ENCODE assay signal across 20 cellular contexts in the genomic region with DNA sequence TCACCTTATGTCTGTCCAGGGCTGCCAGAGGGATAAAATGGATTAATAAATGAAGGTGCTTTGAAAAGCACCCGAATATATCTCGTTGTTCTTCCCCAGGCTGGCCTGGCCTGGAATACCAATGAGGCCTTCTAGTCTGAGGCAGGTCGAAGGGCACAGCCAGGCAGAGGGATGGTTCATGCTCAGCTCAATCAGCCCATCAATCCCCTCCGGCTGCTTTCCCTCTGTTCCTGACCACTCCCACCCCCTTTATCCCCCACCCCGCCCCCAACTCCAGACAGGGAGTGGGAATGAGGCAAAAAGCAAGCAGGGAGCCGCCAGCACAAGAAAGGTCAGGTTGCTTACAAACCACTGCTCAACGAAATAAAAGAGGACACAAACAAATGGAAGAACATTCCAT. TPM values are rescaled to one million over a fixed set of nuclear protein-coding genes. Genes with fewer than 3 reads are reported as not detected.
DNase-seq lines count a peak whose midpoint lies in the region; ATAC-seq and TF ChIP-seq lines count a peak whose summit lies in the region.
"Had no signal": no experiment of that assay in that cellular context is flagged by ENCODE, and none has a peak within 500 bp of the region (broad histone marks: within the 10 kb centered on the region; RNA-seq: fewer than 3 reads in every experiment).

No MANE protein-coding gene starts in this region.

- CTCF ChIA-PET in WTC11 (lab: Charles Lee) (interaction anchor here (1.0 to 1.3 kb wide), 2 partner anchors 40 to 93 kb away, joined by 4 read pairs; a partner anchor contains a TSS), OCI-LY7 (lab: Charles Lee; ENCODE audit: unreplicated experiment) (no interaction called here)

- H3K9me3 Mint-ChIP-seq in WTC11 (peaks cover 8% of the 10 kb centered on the region), neural progenitor cell (peaks cover 10% of the 10 kb centered on the region)
- H3K9me3 Mint-ChIP-seq: HFFc6 had no signal

- H3K4me1 ChIP-seq in neural progenitor cell (peaks cover 6% of the 10 kb centered on the region), OCI-LY7 (ENCODE audit: insufficient read depth, low read length, poor library complexity, severe bottlenecking) (no peaks in the 10 kb centered on the region)
- H3K4me1 ChIP-seq: HAP-1 had no signal

- POLR2A ChIA-PET in WTC11 (lab: Charles Lee): no interaction called here
- POLR2A ChIA-PET in OCI-LY7 (lab: Charles Lee): no interaction called here

- no peaks in the 10 kb centered on the region for H3K79me2 ChIP-seq in neural progenitor cell (ENCODE audit: low read depth)
- H3K79me2 ChIP-seq in OCI-LY7 (ENCODE audit: insufficient read depth, low read depth, low read length): no peaks in the 10 kb centered on the region

- TF ChIP-seq CTCF in WTC11 (IDR thresholded peaks at IDR 0.05) (no peak), neural progenitor cell (IDR thresholded peaks at IDR 0.05) (no peak), OCI-LY7 (conservative IDR thresholded peaks at IDR 0.05; ENCODE audit: low read length) (no peak)

- H3K4me2 ChIP-seq in neural progenitor cell (no peak overlapping the region), OCI-LY7 (ENCODE audit: low read length) (no peak overlapping the region)

- H3K27me3 Mint-ChIP-seq in WTC11 (ENCODE audit: low read depth) (peaks cover 8% of the 10 kb centered on the region), neural progenitor cell (ENCODE audit: insufficient read depth, low read depth) (peaks cover 8% of the 10 kb centered on the region)

- DNase-seq in H7 (peak; percentile 49), WTC11 (ENCODE audit: low spot score) (no peak), neural progenitor cell (ENCODE audit: low spot score) (peak; percentile 38), SHP77 (lab: John Stamatoyannopoulos, UW) (no peak), OCI-LY7 (ENCODE audit: low spot score) (no peak), cortex of kidney (lab: John Stamatoyannopoulos, UW) (no peak), NCI-H2227 treated with DMSO at 0.1 percent for 48 hours (lab: John Stamatoyannopoulos, UW) (no peak)
- DNase-seq: C1 segment of cervical spinal cord; Caco-2; CD4-positive, alpha-beta memory T cell; DMS153; DND-41; GDM1; GM23248; HFFc6 had no signal

- no peak overlapping the region for H3K9ac ChIP-seq in neural progenitor cell
- H3K9ac ChIP-seq: GM23248 had no signal

- no TSS peak for BruUV-seq in OCI-LY7 (replicated peaks; lab: Mats Ljungman, UMichigan)

- peak; percentile 72 for ATAC-seq in WTC11
- ATAC-seq: GM12878 had no signal

- H3K4me3 ChIP-seq in H7 (ENCODE audit: insufficient read depth, low read depth, low read length) (no peak overlapping the region), neural progenitor cell (no peak overlapping the region), OCI-LY7 (ENCODE audit: low read depth, low read length, poor library complexity, severe bottlenecking) (no peak overlapping the region)
- H3K4me3 ChIP-seq: GM12878, GM23248, HAP-1 had no signal

- intact Hi-C loops in OCI-LY7 (cut with micrococcal nuclease; ENCODE audit: unreplicated experiment): no loop called here

- no peak overlapping the region for H3K4me3 Mint-ChIP-seq in WTC11
- no peak overlapping the region for H3K4me3 Mint-ChIP-seq in neural progenitor cell
- H3K4me3 Mint-ChIP-seq: CD4-positive, alpha-beta memory T cell; HFFc6 had no signal

- no peak overlapping the region for H3K27ac ChIP-seq in neural progenitor cell
- no peak overlapping the region for H3K27ac ChIP-seq in OCI-LY7 (ENCODE audit: low read depth, low read length, poor library complexity, severe bottlenecking)
- H3K27ac ChIP-seq: GM23248 had no signal

- H2AFZ ChIP-seq in neural progenitor cell (replicated peaks): no peak overlapping the region
- H2AFZ ChIP-seq in OCI-LY7 (ENCODE audit: low read length): no peak overlapping the region
- H2AFZ ChIP-seq: GM23248 had no signal

- no peak overlapping the region for H3K27ac Mint-ChIP-seq in WTC11
- no peak overlapping the region for H3K27ac Mint-ChIP-seq in neural progenitor cell
- H3K27ac Mint-ChIP-seq: CD4-positive, alpha-beta memory T cell; HFFc6 had no signal

- H3K4me1 Mint-ChIP-seq in WTC11 (peaks cover 8% of the 10 kb centered on the region), neural progenitor cell (peaks cover 14% of the 10 kb centered on the region)
- H3K4me1 Mint-ChIP-seq: CD4-positive, alpha-beta memory T cell had no signal

- H3K9me2 ChIP-seq in OCI-LY7 (ENCODE audit: insufficient read depth, low read length): no peaks in the 10 kb centered on the region

- H3K36me3 Mint-ChIP-seq in WTC11: no peaks in the 10 kb centered on the region
- no peaks in the 10 kb centered on the region for H3K36me3 Mint-ChIP-seq in neural progenitor cell
- H3K36me3 Mint-ChIP-seq: CD4-positive, alpha-beta memory T cell had no signal

- no peaks in the 10 kb centered on the region for H3F3A ChIP-seq in neural progenitor cell (ENCODE audit: low read depth)

- H4K20me1 ChIP-seq in neural progenitor cell (ENCODE audit: low read depth) (no peaks in the 10 kb centered on the region), OCI-LY7 (ENCODE audit: insufficient read depth, low read length) (no peaks in the 10 kb centered on the region)

- H3K9me3 ChIP-seq in neural progenitor cell (ENCODE audit: low read depth) (no peaks in the 10 kb centered on the region), OCI-LY7 (ENCODE audit: low read length) (no peaks in the 10 kb centered on the region)
- H3K9me3 ChIP-seq: Caco-2, HAP-1 had no signal

- H3K27me3 ChIP-seq in H7 (ENCODE audit: control insufficient read depth, insufficient read depth, low read length) (no peaks in the 10 kb centered on the region; the same call in 1 of the 2 replicates), neural progenitor cell (no peaks in the 10 kb centered on the region)

- no peaks in the 10 kb centered on the region for H3K36me3 ChIP-seq in H7 (replicated peaks; ENCODE audit: control insufficient read depth, insufficient read depth, low read length)
- H3K36me3 ChIP-seq in neural progenitor cell: no peaks in the 10 kb centered on the region
- no peaks in the 10 kb centered on the region for H3K36me3 ChIP-seq in OCI-LY7 (ENCODE audit: insufficient read depth, low read length)
- H3K36me3 ChIP-seq: HAP-1 had no signal

TF ChIP-seq in WTC11, 78 proteins besides CTCF, POLR2A, EP300 and RAD21:
- TF ChIP-seq NR1H2 (CRISPR knock-in tag; IDR thresholded peaks at IDR 0.05): no peak

RNA-seq across cellular contexts. Expression of a gene that starts 40.0 kb away (rescaled TPM):
- total RNA-seq in H7 (2014; rRNA removed; shearing (Covaris generic)): 0.03 TPM in 1 of 2 replicates, not detected in the other
- 0.17 to 0.23 TPM (median 0.18 TPM) in 3 replicates for total RNA-seq in WTC11 (2021)
- 0.26 and 0.34 TPM in 2 replicates for total RNA-seq in neural progenitor cell (ENCODE audit: low replicate concordance)
- total RNA-seq in OCI-LY7 (2014; rRNA removed; shearing (Covaris generic)): 0.03 TPM in 1 of 2 replicates, not detected in the other
- total RNA-seq in OCI-LY7 (2022): not detected in 2 replicates
- total RNA-seq: A172; A673; Caco-2; CD4-positive, alpha-beta memory T cell; H4 had no signal

RNA-seq across cellular contexts. Expression of a gene that starts 58.3 kb away (rescaled TPM):
- 0.30 and 0.80 TPM in 2 replicates for total RNA-seq in H7 (2014; rRNA removed; shearing (Covaris generic))
- total RNA-seq in WTC11 (2021) (0.55 to 1.2 TPM (median 0.76 TPM) in 3 replicates), neural progenitor cell (ENCODE audit: low replicate concordance) (0.50 TPM in 1 of 2 replicates, not detected in the other), OCI-LY7 (2022) (not detected in 2 replicates)
- not detected in 2 replicates for total RNA-seq in OCI-LY7 (2014; rRNA removed; shearing (Covaris generic))
- total RNA-seq: A172; A673; Caco-2; CD4-positive, alpha-beta memory T cell; GM12878; GM23248; H4; HFFc6 had no signal

Comparison
In these comparisons a context has a peak if more than half of its experiments do, and no peak if none do; other contexts are left out.
1. DNase-seq: peak in H7 (single experiment) and neural progenitor cell (single experiment); none in WTC11 (single experiment), SHP77 (0 of 2), OCI-LY7 (single experiment), cortex of kidney (single experiment) and NCI-H2227 treated with DMSO at 0.1 percent for 48 hours (single experiment).